ENCODE assay signal across 24 cellular contexts in genomic region chr12:120488057-120488660, GRCh38. TPM values are rescaled to one million over a fixed set of nuclear protein-coding genes. Genes with fewer than 3 reads are reported as not detected.
A peak's percentile ranks its signal among the peaks of the same experiment; 100 is the strongest.
DNase-seq lines count a peak whose midpoint lies in the region; ATAC-seq, FAIRE-seq and TF ChIP-seq lines count a peak whose summit lies in the region.
"Had no signal": no experiment of that assay in that cellular context is flagged by ENCODE, and none has a peak within 500 bp of the region (broad histone marks: within the 10 kb centered on the region; RNA-seq: fewer than 3 reads in every experiment).

No MANE protein-coding gene starts in this region.

- no peak for TF ChIP-seq RAD21 in K562 (CRISPR knock-in tag; conservative IDR thresholded peaks at IDR 0.05 in 1 of 2, IDR thresholded peaks at IDR 0.05 in 1 of 2)

- CTCF ChIA-PET in K562 (lab: Yijun Ruan, JAX; ENCODE audit: low intra/inter-chr PET ratio): no interaction called here

- no peak overlapping the region for H3T11ph ChIP-seq in H9 (ENCODE audit: low read length)

- no peaks in the 10 kb centered on the region for H3K23me2 ChIP-seq in H9 (ENCODE audit: insufficient read length, low read depth, low read length, poor library complexity, severe bottlenecking)

- no peak for TF ChIP-seq POLR2A in K562 (conservative IDR thresholded peaks at IDR 0.05)

- H3K36me3 ChIP-seq in K562 (ENCODE audit: control insufficient read depth, insufficient read depth, low read length): peaks cover 28% of the 10 kb centered on the region
- H3K36me3 ChIP-seq: left ventricle myocardium inferior had no signal

- H2BK15ac ChIP-seq in H9 (ENCODE audit: low read depth, low read length): no peak overlapping the region

- H3K4me1 ChIP-seq in H9 (ENCODE audit: insufficient read depth, low read length) (no peaks in the 10 kb centered on the region), K562 (replicated peaks in 1 of 2; ENCODE audit: control insufficient read depth in 2 of 2, insufficient read depth in 2 of 2, low read length in 2 of 2) (peaks cover 15 to 26% of the 10 kb centered on the region in 2 experiments; a peak in 4 of 5 replicates)
- H3K4me1 ChIP-seq: tibial nerve had no signal

- no peak overlapping the region for H4K5ac ChIP-seq in H9 (ENCODE audit: insufficient read length, low read depth, low read length)

- H4K91ac ChIP-seq in H9 (ENCODE audit: insufficient read length, low read depth, low read length): no peak overlapping the region

- H3K9ac ChIP-seq in H9 (ENCODE audit: extremely low read depth, insufficient read length, low read length) (no peak overlapping the region), K562 (ENCODE audit: insufficient read depth in 1 of 2, low read depth in 2 of 2, low read length in 2 of 2) (peak overlapping the region; percentile 52 to 56; a peak in 3 of 4 replicates)

- no peaks in the 10 kb centered on the region for H3K79me1 ChIP-seq in H9 (ENCODE audit: insufficient read depth, low read depth, low read length, poor library complexity, severe bottlenecking)

- no peak overlapping the region for H2BK20ac ChIP-seq in H9 (ENCODE audit: low read depth, low read length, poor library complexity, severe bottlenecking)

- H2AFZ ChIP-seq in H9 (ENCODE audit: low read length) (no peak overlapping the region), K562 (ENCODE audit: low read depth, low read length) (peak overlapping the region; percentile 14; the same call in 1 of the 2 replicates)
- H2AFZ ChIP-seq: GM23338 had no signal

- no peak overlapping the region for H4K8ac ChIP-seq in H9 (replicated peaks; ENCODE audit: insufficient read length, low read depth, low read length)

- TF ChIP-seq CTCF in H9 (conservative IDR thresholded peaks at IDR 0.05): no peak
- TF ChIP-seq CTCF in K562 (IDR thresholded peaks at IDR 0.05 in 2 of 3, conservative IDR thresholded peaks at IDR 0.05 in 1 of 3; ENCODE audit: insufficient read depth in 2 of 3, low read depth in 1 of 3, low read length in 3 of 3): no peak

- H4K20me1 ChIP-seq in H9 (ENCODE audit: control insufficient read depth, insufficient read depth, insufficient read length) (no peaks in the 10 kb centered on the region), K562 (replicated peaks; ENCODE audit: control insufficient read depth, insufficient read depth, low read length) (no peaks in the 10 kb centered on the region)

- H3K14ac ChIP-seq in H9 (ENCODE audit: insufficient read depth, low read length): no peak overlapping the region

- no TSS peak for BruUV-seq in K562 (replicated peaks; lab: Mats Ljungman, UMichigan)

- no peaks in the 10 kb centered on the region for H3K9me1 ChIP-seq in K562 (ENCODE audit: control insufficient read depth, insufficient read depth, low read length)

- H3K79me2 ChIP-seq in H9 (ENCODE audit: insufficient read depth, low read length) (no peaks in the 10 kb centered on the region), K562 (ENCODE audit: control insufficient read depth, insufficient read depth, low read length) (peaks cover 7% of the 10 kb centered on the region; the same call in 2 of the 3 replicates)

- H3K27me3 Mint-ChIP-seq in H9 (ENCODE audit: low read depth) (no peaks in the 10 kb centered on the region), immature natural killer cell (ENCODE audit: low read depth in 3 of 3) (no peaks in the 10 kb centered on the region)
- H3K27me3 Mint-ChIP-seq: activated naive CD4-positive, alpha-beta T cell treated with anti-CD3 and anti-CD28 coated beads, Interleukin-2, amount 10 ng/mL, durations not matched to agents 7 days and 5 days; activated T-cell treated with anti-CD3 and anti-CD28 coated beads, Interleukin-2, amount 50 U/mL, for 24 hours; stimulated activated memory B cell treated with anti-CD40 and anti-IgM and Interleukin-4, amounts not matched to agents 10 μg/mL and 1 μg/mL and 100 μg/mL, for 72 hours had no signal

- H3K27ac ChIP-seq in H9 (ENCODE audit: insufficient read length, low read depth, low read length) (no peak overlapping the region), K562 (ENCODE audit: extremely low read depth, low read depth, low read length) (peak overlapping the region; percentile 69)
- H3K27ac ChIP-seq: left ventricle myocardium inferior, tibial nerve had no signal

- H3K27ac Mint-ChIP-seq in H9: peak overlapping the region in 2 of 3 experiments; percentile 14 to 46; a peak in 4 of 7 replicates
- H3K27ac Mint-ChIP-seq in immature natural killer cell: peak overlapping the region in 4 of 6 donors; percentile 17 to 45 (median 32)
- H3K27ac Mint-ChIP-seq: activated CD8-positive, alpha-beta T cell treated with anti-CD3 and anti-CD28 coated beads, Interleukin-2, amount 10 ng/mL, durations not matched to agents 7 days and 5 days; activated naive CD4-positive, alpha-beta T cell treated with anti-CD3 and anti-CD28 coated beads, Interleukin-2, amount 10 ng/mL, durations not matched to agents 7 days and 5 days; activated T-cell treated with anti-CD3 and anti-CD28 coated beads, Interleukin-2, amount 50 U/mL, for 24 hours; GM23338; stimulated activated memory B cell treated with anti-CD40 and anti-IgM and Interleukin-4, amounts not matched to agents 10 μg/mL and 1 μg/mL and 100 μg/mL, for 72 hours had no signal

- WGBS in H9 (ENCODE audit: extremely low coverage, insufficient read length, low lambda C conversion rate): no CpG with 5 or more reads among the region's 6 CpGs
- 43% methylated on average over 5 of the region's 6 CpGs for WGBS in K562 (ENCODE audit: insufficient coverage, low coverage, missing lambda C conversion rate)

- H3K9me3 Mint-ChIP-seq in H9 (no peaks in the 10 kb centered on the region), immature natural killer cell (no peaks in the 10 kb centered on the region)
- H3K9me3 Mint-ChIP-seq: activated naive CD4-positive, alpha-beta T cell treated with anti-CD3 and anti-CD28 coated beads, Interleukin-2, amount 10 ng/mL, durations not matched to agents 7 days and 5 days; activated T-cell treated with anti-CD3 and anti-CD28 coated beads, Interleukin-2, amount 50 U/mL, for 24 hours; GM23338; stimulated activated memory B cell treated with anti-CD40 and anti-IgM and Interleukin-4, amounts not matched to agents 10 μg/mL and 1 μg/mL and 100 μg/mL, for 72 hours had no signal

- peaks cover 0 to 11% (median 6%) of the 10 kb centered on the region in 3 experiments; a peak in 6 of 7 replicates for H3K36me3 Mint-ChIP-seq in H9 (ENCODE audit: insufficient read depth in 1 of 3, low read depth in 3 of 3)
- H3K36me3 Mint-ChIP-seq in immature natural killer cell: peaks cover 9 to 19% (median 15%) of the 10 kb centered on the region in 3 donors

- H3K18ac ChIP-seq in H9 (ENCODE audit: insufficient read length, low read depth, low read length): no peak overlapping the region

- no peak overlapping the region for H2AK5ac ChIP-seq in H9 (ENCODE audit: insufficient read length, low read length)

- in situ Hi-C loops in K562 (cut with MboI): no loop called here
- in situ Hi-C loops in ACHN (cut with HindIII; ENCODE audit: low pct_ligation_motif_present, low pct_unique_long_range_greater_than_20kb, low sequenced_read_pairs): no loop called here

- DNase-seq in H9 (no peak), K562 (ENCODE audit: extremely low read depth in 1 of 4, low spot score in 3 of 4) (peak; percentile 37 to 58 (median 50)), immature natural killer cell (no peak), posterior cingulate gyrus (peak in 7 of 10 donors; percentile 40 to 89 (median 60)), ACHN (no peak)
- DNase-seq in activated naive CD4-positive, alpha-beta T cell treated with anti-CD3 and anti-CD28 coated beads, Interleukin-2, amount 50 U/mL, for 16 hours: no peak
- DNase-seq: activated CD8-positive, alpha-beta T cell treated with anti-CD3 and anti-CD28 coated beads, Interleukin-2, amount 10 ng/mL, durations not matched to agents 7 days and 5 days; activated naive CD4-positive, alpha-beta T cell treated with anti-CD3 and anti-CD28 coated beads, Interleukin-2, amount 10 ng/mL, durations not matched to agents 7 days and 5 days; activated T-cell treated with anti-CD3 and anti-CD28 coated beads, Interleukin-2, amount 50 U/mL, for 24 hours; DMS53; GF-D8; glutamatergic neuron; KBM-7; left ventricle myocardium inferior; NCI-H146; NCI-H2171; NCI-H524 treated with DMSO at 0.1 percent for 48 hours; T-helper 9 cell had no signal

- no peak overlapping the region for H3K4me3 ChIP-seq in K562
- H3K4me3 ChIP-seq: GM23338, left ventricle myocardium inferior, tibial nerve had no signal

- POLR2A ChIA-PET in K562 (lab: Yijun Ruan, JAX): interaction anchor here (0.6 to 2.5 kb wide), 12 partner anchors 8 to 250 kb away, joined by 3 to 12 read pairs (median 3); partner anchors contain the start of genes DYNLL1 and RNU4-2

- intact Hi-C loops in K562 (cut with micrococcal nuclease) (no loop called here), posterior cingulate gyrus (cut with DNase I) (no loop called here)

- ATAC-seq in K562: peak; percentile 73
- ATAC-seq in HG03108 (IDR thresholded peaks at IDR 0.05; ENCODE audit: unreplicated experiment): no peak
- ATAC-seq in GM18861 (IDR thresholded peaks at IDR 0.05; ENCODE audit: unreplicated experiment): no peak
- ATAC-seq: activated CD8-positive, alpha-beta T cell treated with anti-CD3 and anti-CD28 coated beads, Interleukin-2, amount 10 ng/mL, durations not matched to agents 7 days and 5 days; GM23338; SK-N-SH treated with all-trans-retinoic acid at 6 μM for 48 hours; stimulated activated memory B cell treated with anti-CD40 and anti-IgM and Interleukin-4, amounts not matched to agents 10 μg/mL and 1 μg/mL and 100 μg/mL, for 72 hours had no signal

- no peak overlapping the region for H3K56ac ChIP-seq in H9 (ENCODE audit: insufficient read length, low read depth, low read length)

- H3K9me3 ChIP-seq in H9 (ENCODE audit: control insufficient read depth, low read depth, low read length) (no peaks in the 10 kb centered on the region), K562 (replicated peaks; ENCODE audit: control insufficient read depth, insufficient read depth, low read depth, low read length) (no peaks in the 10 kb centered on the region)
- H3K9me3 ChIP-seq: left ventricle myocardium inferior, tibial nerve had no signal

- no peak overlapping the region for H2BK5ac ChIP-seq in H9 (ENCODE audit: insufficient read length, low read length)

- no peak overlapping the region for H3K4me3 Mint-ChIP-seq in H9
- H3K4me3 Mint-ChIP-seq in immature natural killer cell: no peak overlapping the region
- H3K4me3 Mint-ChIP-seq: activated CD8-positive, alpha-beta T cell treated with anti-CD3 and anti-CD28 coated beads, Interleukin-2, amount 10 ng/mL, durations not matched to agents 7 days and 5 days; activated naive CD4-positive, alpha-beta T cell treated with anti-CD3 and anti-CD28 coated beads, Interleukin-2, amount 10 ng/mL, durations not matched to agents 7 days and 5 days; activated T-cell treated with anti-CD3 and anti-CD28 coated beads, Interleukin-2, amount 50 U/mL, for 24 hours; GM23338; stimulated activated memory B cell treated with anti-CD40 and anti-IgM and Interleukin-4, amounts not matched to agents 10 μg/mL and 1 μg/mL and 100 μg/mL, for 72 hours had no signal

- no peak overlapping the region for H3K23ac ChIP-seq in H9 (ENCODE audit: insufficient read length, low read depth, low read length)

- no peak overlapping the region for H3K4ac ChIP-seq in H9 (ENCODE audit: low read depth, low read length)

- H2BK120ac ChIP-seq in H9 (ENCODE audit: low read depth, low read length, poor library complexity, severe bottlenecking): no peak overlapping the region

- peak; percentile 35 for FAIRE-seq in K562 (lab: Jason Lieb, UNC)

- H3K4me1 Mint-ChIP-seq in H9: no peaks in the 10 kb centered on the region
- peaks cover 19 to 25% of the 10 kb centered on the region in 2 donors for H3K4me1 Mint-ChIP-seq in immature natural killer cell
- H3K4me1 Mint-ChIP-seq: activated naive CD4-positive, alpha-beta T cell treated with anti-CD3 and anti-CD28 coated beads, Interleukin-2, amount 10 ng/mL, durations not matched to agents 7 days and 5 days; GM23338; stimulated activated memory B cell treated with anti-CD40 and anti-IgM and Interleukin-4, amounts not matched to agents 10 μg/mL and 1 μg/mL and 100 μg/mL, for 72 hours had no signal

- H3K27me3 ChIP-seq in H9 (ENCODE audit: insufficient read depth, low read length) (no peaks in the 10 kb centered on the region), K562 (ENCODE audit: control insufficient read depth in 2 of 2, insufficient read depth in 2 of 2, low read length in 2 of 2) (no peaks in the 10 kb centered on the region; a peak in 1 of 5 replicates)
- H3K27me3 ChIP-seq: tibial nerve had no signal

- no peak for TF ChIP-seq EP300 in K562 (IDR thresholded peaks at IDR 0.05; ENCODE audit: low read length)

- no peak overlapping the region for H2BK12ac ChIP-seq in H9 (ENCODE audit: insufficient read length, low read depth, low read length)

- H3K4me2 ChIP-seq in H9 (ENCODE audit: insufficient read depth, insufficient read length, low read length): no peak overlapping the region
- no peak overlapping the region; the same call in 1 of the 2 replicates for H3K4me2 ChIP-seq in K562 (ENCODE audit: insufficient read depth, low read length)
- H3K4me2 ChIP-seq: GM23338 had no signal

RNA-seq across cellular contexts. Expression of gene DYNLL1, which starts 7.8 kb away (rescaled TPM):
- total RNA-seq in H9 (2021) (618 and 638 TPM in 2 replicates), K562 (2014; rRNA removed) (303 and 473 TPM in 2 replicates), K562 (2014; rRNA removed; fragmentation: Illumina TruSeq; extraction: Trizol) (430 and 468 TPM in 2 replicates), K562 (2015; rRNA removed; fragmentation: Illumina TruSeq; extraction: Trizol) (587 and 631 TPM in 2 replicates), K562 (2021) (364 and 386 TPM in 2 replicates)
- 64.0 and 73.7 TPM in 2 replicates for total RNA-seq in K562 (2011; cell fraction: chromatin; rRNA removed; ENCODE audit: low replicate concordance)
- 55.7 and 76.0 TPM in 2 replicates for total RNA-seq in K562 (2011; cell fraction: nucleolus; rRNA removed)
- total RNA-seq in K562 (2011; cell fraction: nucleoplasm; rRNA removed): 81.5 and 104 TPM in 2 replicates
- polyA plus RNA-seq in K562 (2011; rRNA removed) (439 and 456 TPM in 2 replicates), K562 (2014; fragmentation: Illumina TruSeq; extraction: Trizol) (531 and 637 TPM in 2 replicates), K562 (2014; fragmentation: Nextera tagmentation; extraction: Ambion mirVana) (1,000 to 10,000 TPM in 1 of 2 experiments, 100 to 1,000 TPM in 1; 921 to 1,112 TPM), K562 (2014; rRNA removed) (397 and 529 TPM in 2 replicates), immature natural killer cell (100 to 1,000 TPM; 399 to 508 (median 457) TPM)
- 295 and 360 TPM in 2 replicates for polyA plus RNA-seq in K562 (2011; cell fraction: cytosol; rRNA removed)
- polyA plus RNA-seq in K562 (2011; cell fraction: nucleus; rRNA removed): 186 and 231 TPM in 2 replicates
- polyA plus RNA-seq in K562 (2012): 522 and 759 TPM in 2 replicates
- polyA minus RNA-seq in K562 (2011; rRNA and poly(A)+ RNA removed): 184 and 185 TPM in 2 replicates
- 96.5 and 118 TPM in 2 replicates for polyA minus RNA-seq in K562 (2011; cell fraction: cytosol; rRNA and poly(A)+ RNA removed)
- polyA minus RNA-seq in K562 (2011; cell fraction: nucleus; rRNA and poly(A)+ RNA removed): 34.9 and 72.1 TPM in 2 replicates

RNA-seq across cellular contexts. Expression of gene SRSF9, which starts 18.6 kb away (rescaled TPM):
- 302 and 306 TPM in 2 replicates for total RNA-seq in H9 (2021)
- 133 and 204 TPM in 2 replicates for total RNA-seq in K562 (2011; cell fraction: chromatin; rRNA removed; ENCODE audit: low replicate concordance)
- 102 and 104 TPM in 2 replicates for total RNA-seq in K562 (2011; cell fraction: nucleolus; rRNA removed)
- total RNA-seq in K562 (2011; cell fraction: nucleoplasm; rRNA removed): 154 and 192 TPM in 2 replicates
- total RNA-seq in K562 (2014; rRNA removed): 255 and 271 TPM in 2 replicates
- 230 and 244 TPM in 2 replicates for total RNA-seq in K562 (2014; rRNA removed; fragmentation: Illumina TruSeq; extraction: Trizol)
- total RNA-seq in K562 (2015; rRNA removed; fragmentation: Illumina TruSeq; extraction: Trizol): 241 and 243 TPM in 2 replicates
- total RNA-seq in K562 (2021): 280 and 286 TPM in 2 replicates
- 159 and 203 TPM in 2 replicates for polyA plus RNA-seq in K562 (2011; rRNA removed)
- 126 and 188 TPM in 2 replicates for polyA plus RNA-seq in K562 (2011; cell fraction: cytosol; rRNA removed)
- 163 and 219 TPM in 2 replicates for polyA plus RNA-seq in K562 (2011; cell fraction: nucleus; rRNA removed)
- polyA plus RNA-seq in K562 (2012): 188 and 307 TPM in 2 replicates
- 180 and 188 TPM in 2 replicates for polyA plus RNA-seq in K562 (2014; fragmentation: Illumina TruSeq; extraction: Trizol)
- polyA plus RNA-seq in K562 (2014; fragmentation: Nextera tagmentation; extraction: Ambion mirVana): 10 to 100 TPM; 40.3 to 50.5 TPM
- polyA plus RNA-seq in K562 (2014; rRNA removed): 291 and 296 TPM in 2 replicates
- polyA minus RNA-seq in K562 (2011; rRNA and poly(A)+ RNA removed): 130 and 156 TPM in 2 replicates
- polyA minus RNA-seq in K562 (2011; cell fraction: cytosol; rRNA and poly(A)+ RNA removed): 94.9 and 103 TPM in 2 replicates
- polyA minus RNA-seq in K562 (2011; cell fraction: nucleus; rRNA and poly(A)+ RNA removed): 76.5 and 108 TPM in 2 replicates
- polyA plus RNA-seq in immature natural killer cell: 100 to 1,000 TPM; 221 to 292 (median 271) TPM

RNA-seq across cellular contexts. Expression of gene COQ5, which starts 40.8 kb away (rescaled TPM):
- total RNA-seq in H9 (2021) (31.3 and 34.8 TPM in 2 replicates), K562 (2014; rRNA removed) (31.5 and 59.7 TPM in 2 replicates), K562 (2014; rRNA removed; fragmentation: Illumina TruSeq; extraction: Trizol) (33.3 and 35.3 TPM in 2 replicates), K562 (2015; rRNA removed; fragmentation: Illumina TruSeq; extraction: Trizol) (25.4 and 26.5 TPM in 2 replicates), K562 (2021) (25.2 and 25.3 TPM in 2 replicates)
- total RNA-seq in K562 (2011; cell fraction: chromatin; rRNA removed; ENCODE audit: low replicate concordance): 20.3 and 28.1 TPM in 2 replicates
- 14.3 and 18.3 TPM in 2 replicates for total RNA-seq in K562 (2011; cell fraction: nucleolus; rRNA removed)
- total RNA-seq in K562 (2011; cell fraction: nucleoplasm; rRNA removed): 11.2 and 26.9 TPM in 2 replicates
- polyA plus RNA-seq in K562 (2011; rRNA removed) (56.4 and 59.7 TPM in 2 replicates), K562 (2014; fragmentation: Illumina TruSeq; extraction: Trizol) (29.0 and 30.4 TPM in 2 replicates), K562 (2014; fragmentation: Nextera tagmentation; extraction: Ambion mirVana) (10 to 100 TPM; 19.2 to 26.2 TPM), K562 (2014; rRNA removed) (30.7 and 31.0 TPM in 2 replicates), immature natural killer cell (10 to 100 TPM; 39.7 to 51.8 (median 49.6) TPM)
- polyA plus RNA-seq in K562 (2011; cell fraction: cytosol; rRNA removed): 14.2 and 36.0 TPM in 2 replicates
- polyA plus RNA-seq in K562 (2011; cell fraction: nucleus; rRNA removed): 16.0 and 28.8 TPM in 2 replicates
- 32.6 and 35.2 TPM in 2 replicates for polyA plus RNA-seq in K562 (2012)
- polyA minus RNA-seq in K562 (2011; rRNA and poly(A)+ RNA removed): 35.8 and 43.0 TPM in 2 replicates
- polyA minus RNA-seq in K562 (2011; cell fraction: cytosol; rRNA and poly(A)+ RNA removed): 10.9 and 14.4 TPM in 2 replicates
- 14.7 and 19.4 TPM in 2 replicates for polyA minus RNA-seq in K562 (2011; cell fraction: nucleus; rRNA and poly(A)+ RNA removed)

RNA-seq across cellular contexts. Expression of gene GATC, which starts 41.9 kb away (rescaled TPM):
- total RNA-seq in H9 (2021) (25.9 and 38.5 TPM in 2 replicates), K562 (2014; rRNA removed) (22.2 and 29.0 TPM in 2 replicates), K562 (2014; rRNA removed; fragmentation: Illumina TruSeq; extraction: Trizol) (28.2 and 29.5 TPM in 2 replicates), K562 (2015; rRNA removed; fragmentation: Illumina TruSeq; extraction: Trizol) (27.1 and 29.0 TPM in 2 replicates), K562 (2021) (52.6 and 53.6 TPM in 2 replicates)
- total RNA-seq in K562 (2011; cell fraction: chromatin; rRNA removed; ENCODE audit: low replicate concordance): 17.9 and 20.6 TPM in 2 replicates
- 14.3 and 15.7 TPM in 2 replicates for total RNA-seq in K562 (2011; cell fraction: nucleolus; rRNA removed)
- total RNA-seq in K562 (2011; cell fraction: nucleoplasm; rRNA removed): 22.1 and 34.4 TPM in 2 replicates
- polyA plus RNA-seq in K562 (2011; rRNA removed) (30.1 and 38.9 TPM in 2 replicates), K562 (2014; fragmentation: Illumina TruSeq; extraction: Trizol) (29.7 and 38.9 TPM in 2 replicates), K562 (2014; fragmentation: Nextera tagmentation; extraction: Ambion mirVana) (10 to 100 TPM in 1 of 2 experiments, 1 to 10 TPM in 1; 5.8 to 14.3 TPM), K562 (2014; rRNA removed) (24.0 and 24.2 TPM in 2 replicates), immature natural killer cell (10 to 100 TPM in 2 of 3 donors, 1 to 10 TPM in 1; 8.3 to 26.7 (median 23.3) TPM)
- 18.8 and 22.9 TPM in 2 replicates for polyA plus RNA-seq in K562 (2011; cell fraction: cytosol; rRNA removed)
- 21.7 and 29.0 TPM in 2 replicates for polyA plus RNA-seq in K562 (2011; cell fraction: nucleus; rRNA removed)
- 18.9 and 20.0 TPM in 2 replicates for polyA plus RNA-seq in K562 (2012)
- 27.7 and 28.0 TPM in 2 replicates for polyA minus RNA-seq in K562 (2011; rRNA and poly(A)+ RNA removed)
- polyA minus RNA-seq in K562 (2011; cell fraction: cytosol; rRNA and poly(A)+ RNA removed): 11.5 and 11.9 TPM in 2 replicates
- 7.8 and 10.0 TPM in 2 replicates for polyA minus RNA-seq in K562 (2011; cell fraction: nucleus; rRNA and poly(A)+ RNA removed)

RNA-seq across cellular contexts. Expression of gene TRIAP1, which starts 42.0 kb away (rescaled TPM):
- 70.4 and 77.9 TPM in 2 replicates for total RNA-seq in H9 (2021)
- total RNA-seq in K562 (2011; cell fraction: chromatin; rRNA removed; ENCODE audit: low replicate concordance): 11.4 and 14.2 TPM in 2 replicates
- 14.3 and 14.8 TPM in 2 replicates for total RNA-seq in K562 (2011; cell fraction: nucleolus; rRNA removed)
- total RNA-seq in K562 (2011; cell fraction: nucleoplasm; rRNA removed): 17.2 and 23.1 TPM in 2 replicates
- 37.3 and 38.8 TPM in 2 replicates for total RNA-seq in K562 (2014; rRNA removed)
- total RNA-seq in K562 (2014; rRNA removed; fragmentation: Illumina TruSeq; extraction: Trizol): 78.4 and 80.9 TPM in 2 replicates
- total RNA-seq in K562 (2015; rRNA removed; fragmentation: Illumina TruSeq; extraction: Trizol): 56.3 and 65.4 TPM in 2 replicates
- 53.2 and 55.3 TPM in 2 replicates for total RNA-seq in K562 (2021)
- polyA plus RNA-seq in K562 (2011; rRNA removed): 53.5 and 85.7 TPM in 2 replicates
- 12.9 and 27.2 TPM in 2 replicates for polyA plus RNA-seq in K562 (2011; cell fraction: cytosol; rRNA removed)
- polyA plus RNA-seq in K562 (2011; cell fraction: nucleus; rRNA removed): 10.3 and 16.9 TPM in 2 replicates
- polyA plus RNA-seq in K562 (2012): 28.3 and 77.9 TPM in 2 replicates
- 59.8 and 64.9 TPM in 2 replicates for polyA plus RNA-seq in K562 (2014; fragmentation: Illumina TruSeq; extraction: Trizol)
- 100 to 1,000 TPM; 354 TPM for polyA plus RNA-seq in K562 (2014; fragmentation: Nextera tagmentation; extraction: Ambion mirVana)
- polyA plus RNA-seq in K562 (2014; rRNA removed): 60.6 and 73.3 TPM in 2 replicates
- polyA minus RNA-seq in K562 (2011; rRNA and poly(A)+ RNA removed): 27.3 and 27.5 TPM in 2 replicates
- polyA minus RNA-seq in K562 (2011; cell fraction: cytosol; rRNA and poly(A)+ RNA removed): 16.0 and 19.2 TPM in 2 replicates
- 5.7 and 13.3 TPM in 2 replicates for polyA minus RNA-seq in K562 (2011; cell fraction: nucleus; rRNA and poly(A)+ RNA removed)
- 10 to 100 TPM; 66.4 to 76.8 (median 69.2) TPM for polyA plus RNA-seq in immature natural killer cell

Comparison
In these comparisons a context has a peak if more than half of its experiments do, and no peak if none do; other contexts are left out.
1. DNase-seq: peak in K562 (4 of 4) and posterior cingulate gyrus (7 of 10); none in H9 (single experiment), immature natural killer cell (0 of 3), ACHN (single experiment) and activated naive CD4-positive, alpha-beta T cell treated with anti-CD3 and anti-CD28 coated beads, Interleukin-2, amount 50 U/mL, for 16 hours (single experiment).